Comparison of ENCODE assay signal across 8 cellular contexts in genomic region chr11:72038491-72038890, GRCh38. TPM values are rescaled to one million over a fixed set of nuclear protein-coding genes. Genes with fewer than 3 reads are reported as not detected.
DNase-seq lines count a peak whose midpoint lies in the region; ATAC-seq, FAIRE-seq and TF ChIP-seq lines count a peak whose summit lies in the region.

No MANE protein-coding gene starts in this region.

- in situ Hi-C loops in HepG2 (cut with HindIII; ENCODE audit: extremely low pct_ligation_motif_present, low pct_unique_long_range_greater_than_20kb) = no loop called here

- H3K36me3 ChIP-seq in liver (ENCODE audit: control insufficient read depth in 4 of 4, insufficient read depth in 3 of 4, low read depth in 1 of 4, low read length in 3 of 4) = peaks cover 0 to 7% (median 5%) of the 10 kb centered on the region in 4 donors
- peaks cover 4 to 16% of the 10 kb centered on the region in 2 experiments; a peak in 3 of 5 replicates for H3K36me3 ChIP-seq in HepG2 (replicated peaks in 1 of 2; ENCODE audit: control insufficient read depth in 1 of 2, insufficient read depth in 2 of 2, low read length in 2 of 2)

- H2AFZ ChIP-seq in HepG2 (ENCODE audit: low read length) = no peak overlapping the region

- TF ChIP-seq RAD21 in liver (IDR thresholded peaks at IDR 0.05) (no peak), HepG2 (CRISPR knock-in tag; IDR thresholded peaks at IDR 0.05) (no peak)

- no peaks in the 10 kb centered on the region for H3K9me3 ChIP-seq in liver (ENCODE audit: control insufficient read depth in 4 of 4, low read length in 3 of 4)
- no peaks in the 10 kb centered on the region for H3K9me3 ChIP-seq in HepG2 (ENCODE audit: low read length)

- TF ChIP-seq EP300 in HepG2 (IDR thresholded peaks at IDR 0.05; ENCODE audit: low read depth in 2 of 2, low read length in 2 of 2) = no peak
- TF ChIP-seq EP300 in HepG2 (CRISPR knock-in tag; IDR thresholded peaks at IDR 0.05; ENCODE audit: borderline replicate concordance) = no peak

- no peak for TF ChIP-seq CTCF in liver (IDR thresholded peaks at IDR 0.05; ENCODE audit: low read depth, low read length, missing input control)
- TF ChIP-seq CTCF in HepG2 (CRISPR knock-in tag; IDR thresholded peaks at IDR 0.05) = no peak

- no TSS peak for BruUV-seq in HepG2 (replicated peaks; lab: Mats Ljungman, UMichigan)

- H3K4me1 ChIP-seq in liver (ENCODE audit: control insufficient read depth in 4 of 4, insufficient read depth in 4 of 4, low read length in 3 of 4) = peaks cover 10 to 34% (median 24%) of the 10 kb centered on the region in 4 donors
- H3K4me1 ChIP-seq in HepG2 (ENCODE audit: insufficient read depth, low read length) = peaks cover 48% of the 10 kb centered on the region

- WGBS in liver = 33% methylated on average over 2 of the region's 2 CpGs
- 87% methylated on average over 2 of the region's 2 CpGs for WGBS in HepG2 (ENCODE audit: low lambda C conversion rate)

- no peaks in the 10 kb centered on the region for H4K20me1 ChIP-seq in HepG2 (ENCODE audit: insufficient read depth, low read length)

- POLR2A ChIA-PET in HepG2 (lab: Yijun Ruan, JAX) = interaction anchor here (1.1 to 4.1 kb wide), 3 partner anchors 11 to 63 kb away, joined by 3 to 19 read pairs (median 9); no protein-coding TSS in a partner anchor

- H3K79me2 ChIP-seq in HepG2 (ENCODE audit: insufficient read depth, low read length) = peaks cover 58% of the 10 kb centered on the region

- no peak for TF ChIP-seq POLR2A in HepG2 (IDR thresholded peaks at IDR 0.05; ENCODE audit: insufficient read depth in 1 of 2, low read depth in 2 of 2, low read length in 2 of 2)

- DNase-seq in HepG2 (ENCODE audit: low spot score) = no peak
- peak; percentile 81 for DNase-seq in dedifferentiated amniotic fluid mesenchymal stem cell (ENCODE audit: extremely low spot score)
- peak; percentile 76 for DNase-seq in midbrain (lab: John Stamatoyannopoulos, UW)
- no peak for DNase-seq in effector CD8-positive, alpha-beta T cell (lab: John Stamatoyannopoulos, UW)
- DNase-seq in NK-92 treated with Interleukin-12 subunit alpha and Interleukin-12 subunit beta, amount 100 ng/mL, for 24 hours (lab: John Stamatoyannopoulos, UW) = no peak

- no peak for FAIRE-seq in HepG2 (lab: Jason Lieb, UNC)

- no peak overlapping the region for H3K4me2 ChIP-seq in HepG2 (ENCODE audit: low read depth, low read length)

- no peaks in the 10 kb centered on the region for H3K27me3 ChIP-seq in liver (ENCODE audit: control insufficient read depth in 4 of 4, insufficient read depth in 4 of 4, low read length in 3 of 4)
- H3K27me3 ChIP-seq in HepG2 (ENCODE audit: control insufficient read depth in 1 of 2, insufficient read depth in 2 of 2, low read length in 2 of 2) = no peaks in the 10 kb centered on the region; a peak in 1 of 5 replicates

- ATAC-seq in HepG2 (no peak), HG02642 (IDR thresholded peaks at IDR 0.05; ENCODE audit: poor library complexity, unreplicated experiment) (no peak), GM18861 (IDR thresholded peaks at IDR 0.05; ENCODE audit: unreplicated experiment) (no peak)

- H3K27ac ChIP-seq in liver (ENCODE audit: low read depth in 1 of 2, low read length in 2 of 2) = peak overlapping the region; percentile 90 to 95
- H3K27ac ChIP-seq in HepG2 (ENCODE audit: extremely low read length, insufficient read depth, low read length) = no peak overlapping the region

- intact Hi-C loops in HepG2 (cut with micrococcal nuclease; ENCODE audit: unreplicated experiment) = no loop called here

- no peak overlapping the region for H3K9ac ChIP-seq in liver (ENCODE audit: low read depth in 1 of 2, low read length in 2 of 2)
- H3K9ac ChIP-seq in HepG2 (ENCODE audit: insufficient read depth, low read depth, low read length) = no peak overlapping the region

- CTCF ChIA-PET in HepG2 (lab: Yijun Ruan, JAX; ENCODE audit: low intra/inter-chr PET ratio, low total read pairs) = no interaction called here

- H3K4me3 ChIP-seq in liver (ENCODE audit: low read depth in 1 of 3, low read length in 3 of 3) = no peak overlapping the region
- H3K4me3 ChIP-seq in HepG2 (replicated peaks in 1 of 3; ENCODE audit: insufficient read depth in 1 of 3, low read depth in 2 of 3, low read length in 3 of 3) = no peak overlapping the region

RNA-seq across cellular contexts. Expression of gene IL18BP, which starts 39.8 kb away (rescaled TPM):
- total RNA-seq in liver (1 to 10 TPM; 2.4 to 5.9 TPM), HepG2 (2016; rRNA removed; fragmentation: Illumina TruSeq; extraction: Trizol) (1.0 and 4.1 TPM in 2 replicates)
- polyA plus RNA-seq in liver (1 to 10 TPM; 2.6 to 6.3 TPM), HepG2 (2011; rRNA removed) (12.6 and 12.8 TPM in 2 replicates)
- 0.40 and 0.44 TPM in 2 replicates for total RNA-seq in HepG2 (2016; cell fraction: cytosol; rRNA removed; fragmentation: Illumina TruSeq; extraction: Trizol; ENCODE audit: low read depth)
- total RNA-seq in HepG2 (2016; cell fraction: insoluble cytoplasmic fraction; rRNA removed; fragmentation: Illumina TruSeq; extraction: Trizol) = 0.56 and 5.0 TPM in 2 replicates
- total RNA-seq in HepG2 (2016; cell fraction: membrane; rRNA removed; fragmentation: Illumina TruSeq; extraction: Trizol) = 0.83 and 0.93 TPM in 2 replicates
- 9.0 and 13.2 TPM in 2 replicates for total RNA-seq in HepG2 (2016; cell fraction: nucleus; rRNA removed; fragmentation: Illumina TruSeq; extraction: Trizol)
- 2.0 and 3.4 TPM in 2 replicates for polyA plus RNA-seq in HepG2 (2011; cell fraction: cytosol; rRNA removed)
- polyA plus RNA-seq in HepG2 (2011; cell fraction: nucleus; rRNA removed) = 74.1 and 107 TPM in 2 replicates
- 6.4 and 9.6 TPM in 2 replicates for polyA plus RNA-seq in HepG2 (2012)
- polyA plus RNA-seq in HepG2 (2016; cell fraction: cytosol; fragmentation: Illumina TruSeq; extraction: Trizol; ENCODE audit: low read depth) = 0.65 and 0.94 TPM in 2 replicates
- 0.89 and 1.3 TPM in 2 replicates for polyA plus RNA-seq in HepG2 (2016; cell fraction: insoluble cytoplasmic fraction; fragmentation: Illumina TruSeq; extraction: Trizol; ENCODE audit: low read depth)
- polyA plus RNA-seq in HepG2 (2016; cell fraction: membrane; fragmentation: Illumina TruSeq; extraction: Trizol; ENCODE audit: low read depth) = 1.1 and 1.4 TPM in 2 replicates
- 40.3 and 43.0 TPM in 2 replicates for polyA plus RNA-seq in HepG2 (2016; cell fraction: nucleus; fragmentation: Illumina TruSeq; extraction: Trizol; ENCODE audit: insufficient read depth, low read depth)
- polyA minus RNA-seq in HepG2 (2011; rRNA and poly(A)+ RNA removed; ENCODE audit: low replicate concordance) = 13.0 and 17.5 TPM in 2 replicates
- polyA minus RNA-seq in HepG2 (2011; cell fraction: cytosol; rRNA and poly(A)+ RNA removed) = 1.2 and 1.4 TPM in 2 replicates
- polyA minus RNA-seq in HepG2 (2011; cell fraction: nucleus; rRNA and poly(A)+ RNA removed) = 18.8 and 20.0 TPM in 2 replicates

RNA-seq across cellular contexts. Expression of gene NUMA1, which starts 41.9 kb away (rescaled TPM):
- 10 to 100 TPM; 55.1 to 93.2 TPM for total RNA-seq in liver
- polyA plus RNA-seq in liver = 10 to 100 TPM; 19.5 to 29.2 TPM
- 60.2 and 67.7 TPM in 2 replicates for total RNA-seq in HepG2 (2016; rRNA removed; fragmentation: Illumina TruSeq; extraction: Trizol)
- 5.2 and 6.6 TPM in 2 replicates for total RNA-seq in HepG2 (2016; cell fraction: cytosol; rRNA removed; fragmentation: Illumina TruSeq; extraction: Trizol; ENCODE audit: low read depth)
- total RNA-seq in HepG2 (2016; cell fraction: insoluble cytoplasmic fraction; rRNA removed; fragmentation: Illumina TruSeq; extraction: Trizol) = 55.8 and 59.6 TPM in 2 replicates
- total RNA-seq in HepG2 (2016; cell fraction: membrane; rRNA removed; fragmentation: Illumina TruSeq; extraction: Trizol) = 16.9 and 17.1 TPM in 2 replicates
- 51.9 and 58.7 TPM in 2 replicates for total RNA-seq in HepG2 (2016; cell fraction: nucleus; rRNA removed; fragmentation: Illumina TruSeq; extraction: Trizol)
- polyA plus RNA-seq in HepG2 (2011; rRNA removed) = 57.3 and 65.8 TPM in 2 replicates
- polyA plus RNA-seq in HepG2 (2011; cell fraction: cytosol; rRNA removed) = 23.8 and 38.7 TPM in 2 replicates
- polyA plus RNA-seq in HepG2 (2011; cell fraction: nucleus; rRNA removed) = 197 and 254 TPM in 2 replicates
- 47.1 and 54.6 TPM in 2 replicates for polyA plus RNA-seq in HepG2 (2012)
- polyA plus RNA-seq in HepG2 (2016; cell fraction: cytosol; fragmentation: Illumina TruSeq; extraction: Trizol; ENCODE audit: low read depth) = 2.2 and 2.8 TPM in 2 replicates
- polyA plus RNA-seq in HepG2 (2016; cell fraction: insoluble cytoplasmic fraction; fragmentation: Illumina TruSeq; extraction: Trizol; ENCODE audit: low read depth) = 26.9 and 40.2 TPM in 2 replicates
- 4.8 and 6.1 TPM in 2 replicates for polyA plus RNA-seq in HepG2 (2016; cell fraction: membrane; fragmentation: Illumina TruSeq; extraction: Trizol; ENCODE audit: low read depth)
- polyA plus RNA-seq in HepG2 (2016; cell fraction: nucleus; fragmentation: Illumina TruSeq; extraction: Trizol; ENCODE audit: insufficient read depth, low read depth) = 97.1 and 105 TPM in 2 replicates
- 229 and 402 TPM in 2 replicates for polyA minus RNA-seq in HepG2 (2011; rRNA and poly(A)+ RNA removed; ENCODE audit: low replicate concordance)
- 45.5 and 48.0 TPM in 2 replicates for polyA minus RNA-seq in HepG2 (2011; cell fraction: cytosol; rRNA and poly(A)+ RNA removed)
- 93.7 and 98.8 TPM in 2 replicates for polyA minus RNA-seq in HepG2 (2011; cell fraction: nucleus; rRNA and poly(A)+ RNA removed)

RNA-seq across cellular contexts. Expression of gene LRRC51, which starts 42.2 kb away (rescaled TPM):
- total RNA-seq in liver = 1 to 10 TPM; 1.9 to 3.4 TPM
- 1 to 10 TPM; 2.9 to 3.7 TPM for polyA plus RNA-seq in liver
- 6.0 and 6.4 TPM in 2 replicates for total RNA-seq in HepG2 (2016; rRNA removed; fragmentation: Illumina TruSeq; extraction: Trizol)
- 5.0 and 9.1 TPM in 2 replicates for total RNA-seq in HepG2 (2016; cell fraction: cytosol; rRNA removed; fragmentation: Illumina TruSeq; extraction: Trizol; ENCODE audit: low read depth)
- total RNA-seq in HepG2 (2016; cell fraction: insoluble cytoplasmic fraction; rRNA removed; fragmentation: Illumina TruSeq; extraction: Trizol) = 5.4 and 7.4 TPM in 2 replicates
- 11.2 and 16.0 TPM in 2 replicates for total RNA-seq in HepG2 (2016; cell fraction: membrane; rRNA removed; fragmentation: Illumina TruSeq; extraction: Trizol)
- 1.8 TPM in 2 replicates for total RNA-seq in HepG2 (2016; cell fraction: nucleus; rRNA removed; fragmentation: Illumina TruSeq; extraction: Trizol)
- 3.4 and 5.3 TPM in 2 replicates for polyA plus RNA-seq in HepG2 (2011; rRNA removed)
- 4.4 and 18.0 TPM in 2 replicates for polyA plus RNA-seq in HepG2 (2011; cell fraction: cytosol; rRNA removed)
- polyA plus RNA-seq in HepG2 (2011; cell fraction: nucleus; rRNA removed) = 3.6 and 3.9 TPM in 2 replicates
- polyA plus RNA-seq in HepG2 (2012) = 2.3 and 4.8 TPM in 2 replicates
- 11.7 and 14.5 TPM in 2 replicates for polyA plus RNA-seq in HepG2 (2016; cell fraction: cytosol; fragmentation: Illumina TruSeq; extraction: Trizol; ENCODE audit: low read depth)
- 6.4 and 8.4 TPM in 2 replicates for polyA plus RNA-seq in HepG2 (2016; cell fraction: insoluble cytoplasmic fraction; fragmentation: Illumina TruSeq; extraction: Trizol; ENCODE audit: low read depth)
- 8.9 and 11.6 TPM in 2 replicates for polyA plus RNA-seq in HepG2 (2016; cell fraction: membrane; fragmentation: Illumina TruSeq; extraction: Trizol; ENCODE audit: low read depth)
- polyA plus RNA-seq in HepG2 (2016; cell fraction: nucleus; fragmentation: Illumina TruSeq; extraction: Trizol; ENCODE audit: insufficient read depth, low read depth) = 6.2 and 7.2 TPM in 2 replicates
- polyA minus RNA-seq in HepG2 (2011; rRNA and poly(A)+ RNA removed; ENCODE audit: low replicate concordance) = 3.6 and 14.5 TPM in 2 replicates
- 1.5 and 4.6 TPM in 2 replicates for polyA minus RNA-seq in HepG2 (2011; cell fraction: cytosol; rRNA and poly(A)+ RNA removed)
- 1.3 and 1.6 TPM in 2 replicates for polyA minus RNA-seq in HepG2 (2011; cell fraction: nucleus; rRNA and poly(A)+ RNA removed)

Comparison
In these comparisons a context has a peak if more than half of its experiments do, and no peak if none do; other contexts are left out.
1. DNase-seq: peak in dedifferentiated amniotic fluid mesenchymal stem cell (single experiment) and midbrain (single experiment); none in HepG2 (single experiment), effector CD8-positive, alpha-beta T cell (single experiment) and NK-92 treated with Interleukin-12 subunit alpha and Interleukin-12 subunit beta, amount 100 ng/mL, for 24 hours (single experiment).